In genomic region chr12:120469450-120470149, GRCh38 we compare ENCODE assay signal across 8 cellular contexts. TPM values are rescaled to one million over a fixed set of nuclear protein-coding genes. Genes with fewer than 3 reads are reported as not detected.
DNase-seq lines count a peak whose midpoint lies in the region; ATAC-seq and TF ChIP-seq lines count a peak whose summit lies in the region.

SRSF9 (minus strand) TSS chr12:120469748; CDS start chr12:120469609, 139 bp downstream.

- intact Hi-C loops in testis (cut with DNase I; ENCODE audit: low total_unique reads), result no loop called here

- H3K27me3 ChIP-seq in testis, result no peaks in the 10 kb centered on the region

- TF ChIP-seq CTCF in NB4 (IDR thresholded peaks at IDR 0.05; ENCODE audit: low read depth, low read length) (peak; percentile 91), omental fat pad (IDR thresholded peaks at IDR 0.05) (peak in 2 of 3 donors; percentile 72 to 83), testis (IDR thresholded peaks at IDR 0.05) (peak; percentile 72 to 92 (median 89))

- peak; percentile 92 for TF ChIP-seq POLR2A in NB4 (IDR thresholded peaks at IDR 0.05; ENCODE audit: extremely low read depth, insufficient read length)
- TF ChIP-seq POLR2A in testis (IDR thresholded peaks at IDR 0.05), result no peak

- ATAC-seq in HG02571 (IDR thresholded peaks at IDR 0.05; ENCODE audit: unreplicated experiment) (peak; percentile 70), omental fat pad (ENCODE audit: low FRiP score) (peak; percentile 97)

- H3K4me1 ChIP-seq in testis, result peaks cover 35% of the 10 kb centered on the region

- H3K27ac ChIP-seq in SK-N-MC (peak within 1 kb of the TSS; percentile 91), testis (peak within 1 kb of the TSS; percentile 94 to 95)

- H3K9me3 ChIP-seq in SK-N-MC (ENCODE audit: low read depth, low read length), result no peaks in the 10 kb centered on the region
- no peaks in the 10 kb centered on the region for H3K9me3 ChIP-seq in testis

- DNase-seq in NB4 (ENCODE audit: low read depth) (peak; percentile 99), SK-N-MC (ENCODE audit: low read depth, low spot score) (peak; percentile 76), glomerular endothelial cell (ENCODE audit: extremely low read depth, low read depth, low spot score) (peak; percentile 72), omental fat pad (ENCODE audit: low spot score) (peak; percentile 84), testis (peak; percentile 96)
- DNase-seq in activated naive CD4-positive, alpha-beta T cell treated with anti-CD3 and anti-CD28 coated beads, Interleukin-2, amount 50 U/mL, for 16 hours, result peak; percentile 98

- H3K4me3 ChIP-seq in GM08714 (ENCODE audit: low read length), result peak within 1 kb of the TSS; percentile 77
- H3K4me3 ChIP-seq in NB4 (ENCODE audit: low read depth, low read length), result peak within 1 kb of the TSS; percentile 93
- H3K4me3 ChIP-seq in SK-N-MC, result peak within 1 kb of the TSS; percentile 96
- peak within 1 kb of the TSS; percentile 97 to 98 for H3K4me3 ChIP-seq in testis

- WGBS in testis, 2 donors, result 0% methylated on average over 2 to 79 of the region's 88 CpGs

- H3K9ac ChIP-seq in SK-N-MC (ENCODE audit: insufficient read length), result peak within 1 kb of the TSS; percentile 96

- H3K36me3 ChIP-seq in SK-N-MC (ENCODE audit: insufficient read depth, low read length), result peaks cover 33% of the 10 kb centered on the region
- no peaks in the 10 kb centered on the region for H3K36me3 ChIP-seq in testis (ENCODE audit: low read depth, missing control alignments)

RNA-seq across cellular contexts. Expression of gene SRSF9, which starts in this region (rescaled TPM):
- total RNA-seq in glomerular endothelial cell (77.6 and 104 TPM in 2 replicates), omental fat pad (10 to 100 TPM; 62.3 to 88.7 (median 71.4) TPM), testis (100 to 1,000 TPM; 199 to 238 TPM)
- polyA plus RNA-seq in testis (ENCODE audit: insufficient read depth, low read depth, low replicate concordance), result 202 TPM

Comparison
In these comparisons a context has a peak if more than half of its experiments do, and no peak if none do; other contexts are left out.
1. Peak in every context shown above with its lines: DNase-seq, ATAC-seq, H3K4me3 ChIP-seq and H3K27ac ChIP-seq.